ENCODE assay signal across 18 cellular contexts in genomic region chr6:97240222-97240621, GRCh38. TPM values are rescaled to one million over a fixed set of nuclear protein-coding genes. Genes with fewer than 3 reads are reported as not detected.
DNase-seq lines count a peak whose midpoint lies in the region; ATAC-seq and TF ChIP-seq lines count a peak whose summit lies in the region.
"Had no signal": no experiment of that assay in that cellular context is flagged by ENCODE, and none has a peak within 500 bp of the region (broad histone marks: within the 10 kb centered on the region; RNA-seq: fewer than 3 reads in every experiment).

No MANE protein-coding gene starts in this region.

- no peak overlapping the region for H3K27ac Mint-ChIP-seq in T-cell
- H3K27ac Mint-ChIP-seq: activated naive CD8-positive, alpha-beta T cell treated with anti-CD3 and anti-CD28 coated beads, Interleukin-2, amount 10 ng/mL, durations not matched to agents 7 days and 5 days; naive thymus-derived CD8-positive, alpha-beta T cell had no signal

- no peaks in the 10 kb centered on the region for H3K36me3 ChIP-seq in brain microvascular endothelial cell (replicated peaks)

- TF ChIP-seq CTCF in brain microvascular endothelial cell (IDR thresholded peaks at IDR 0.05; ENCODE audit: low read depth, low read length, missing control alignments): no peak

- H3K4me3 Mint-ChIP-seq in T-cell: no peak overlapping the region
- H3K4me3 Mint-ChIP-seq: activated naive CD8-positive, alpha-beta T cell treated with anti-CD3 and anti-CD28 coated beads, Interleukin-2, amount 10 ng/mL, durations not matched to agents 7 days and 5 days; CD4-positive, CD25-positive, alpha-beta regulatory T cell; naive thymus-derived CD8-positive, alpha-beta T cell had no signal

- H3K4me3 ChIP-seq in brain microvascular endothelial cell (ENCODE audit: low read depth, low read length): no peak overlapping the region
- H3K4me3 ChIP-seq: dorsolateral prefrontal cortex had no signal

- peak; percentile 7 for DNase-seq in Caki2 (ENCODE audit: low read depth)
- peak; percentile 68 for DNase-seq in LHCN-M2 (ENCODE audit: low read depth)
- peak; percentile 55 for DNase-seq in brain microvascular endothelial cell
- DNase-seq in iris pigment epithelial cell (ENCODE audit: low read depth): peak; percentile 59
- no peak for DNase-seq in middle frontal gyrus (ENCODE audit: extremely low spot score, low spot score)
- no peak for DNase-seq in T-cell
- no peak for DNase-seq in NK-92 treated with Interleukin-12 subunit alpha and Interleukin-12 subunit beta, amount 100 ng/mL, for 24 hours (lab: John Stamatoyannopoulos, UW)
- DNase-seq: activated CD4-positive, alpha-beta T cell treated with anti-CD3 and anti-CD28 coated beads for 1 hour; activated naive CD8-positive, alpha-beta T cell treated with anti-CD3 and anti-CD28 coated beads, Interleukin-2, amount 10 ng/mL, durations not matched to agents 7 days and 5 days; activated T-cell treated with anti-CD3 and anti-CD28 coated beads for 4 hours; CD4-positive, CD25-positive, alpha-beta regulatory T cell; dorsolateral prefrontal cortex; glutamatergic neuron; naive thymus-derived CD8-positive, alpha-beta T cell; NCI-H1048; NCI-H2227 treated with DMSO at 0.1 percent for 48 hours; stimulated activated naive CD4-positive, alpha-beta T cell treated with Interleukin-2 at 50 U/mL for 16 hours had no signal

- peaks cover 57% of the 10 kb centered on the region for H3K36me3 Mint-ChIP-seq in T-cell

- H3K27ac ChIP-seq in brain microvascular endothelial cell: no peak overlapping the region
- H3K27ac ChIP-seq: dorsolateral prefrontal cortex had no signal

- no peaks in the 10 kb centered on the region for H3K27me3 ChIP-seq in brain microvascular endothelial cell (replicated peaks)
- H3K27me3 ChIP-seq: dorsolateral prefrontal cortex had no signal

- in situ Hi-C loops in Caki2 (cut with HindIII; ENCODE audit: low pct_unique_long_range_greater_than_20kb, low sequenced_read_pairs): no loop called here
- in situ Hi-C loops in brain microvascular endothelial cell (cut with HindIII; ENCODE audit: low pct_ligation_motif_present, low sequenced_read_pairs): no loop called here

- no peaks in the 10 kb centered on the region for H3K27me3 Mint-ChIP-seq in T-cell
- H3K27me3 Mint-ChIP-seq: activated naive CD8-positive, alpha-beta T cell treated with anti-CD3 and anti-CD28 coated beads, Interleukin-2, amount 10 ng/mL, durations not matched to agents 7 days and 5 days; CD4-positive, CD25-positive, alpha-beta regulatory T cell; naive thymus-derived CD8-positive, alpha-beta T cell had no signal

- no peak for ATAC-seq in GM21381 (IDR thresholded peaks at IDR 0.05; ENCODE audit: unreplicated experiment)
- no peak for ATAC-seq in T-cell (replicated peaks in 1 of 4)
- ATAC-seq: naive thymus-derived CD8-positive, alpha-beta T cell had no signal

- no peaks in the 10 kb centered on the region for H3K4me1 Mint-ChIP-seq in T-cell
- H3K4me1 Mint-ChIP-seq: activated naive CD8-positive, alpha-beta T cell treated with anti-CD3 and anti-CD28 coated beads, Interleukin-2, amount 10 ng/mL, durations not matched to agents 7 days and 5 days; naive thymus-derived CD8-positive, alpha-beta T cell had no signal

- H3K9me3 Mint-ChIP-seq in T-cell: peaks cover 0 to 16% (median 8%) of the 10 kb centered on the region in 3 donors

- CTCF ChIA-PET in T-cell (lab: Charles Lee): no interaction called here

- POLR2A ChIA-PET in T-cell (lab: Charles Lee): no interaction called here

RNA-seq across cellular contexts. Expression of gene MMS22L, which starts 42.8 kb away (rescaled TPM):
- 4.8 and 10.7 TPM in 2 replicates for total RNA-seq in Caki2 (2014; rRNA removed; shearing (Covaris generic); ENCODE audit: low replicate concordance)
- 26.2 and 31.3 TPM in 2 replicates for total RNA-seq in LHCN-M2 (2014; rRNA removed)
- 4.7 TPM for polyA plus RNA-seq in LHCN-M2 (2012)
- total RNA-seq in T-cell: 10 to 100 TPM; 10.2 to 14.0 (median 12.2) TPM

Comparison
In these comparisons a context has a peak if more than half of its experiments do, and no peak if none do; other contexts are left out.
1. DNase-seq: peak in Caki2 (single experiment), LHCN-M2 (single experiment), brain microvascular endothelial cell (single experiment) and iris pigment epithelial cell (single experiment); none in middle frontal gyrus (single experiment), T-cell (0 of 34) and NK-92 treated with Interleukin-12 subunit alpha and Interleukin-12 subunit beta, amount 100 ng/mL, for 24 hours (single experiment).